ENCODE assay signal across 1 cellular context in genomic region chr5:122774861-122775712, GRCh38.
TF ChIP-seq lines count a peak whose summit lies in the region.

A gene with protein sequence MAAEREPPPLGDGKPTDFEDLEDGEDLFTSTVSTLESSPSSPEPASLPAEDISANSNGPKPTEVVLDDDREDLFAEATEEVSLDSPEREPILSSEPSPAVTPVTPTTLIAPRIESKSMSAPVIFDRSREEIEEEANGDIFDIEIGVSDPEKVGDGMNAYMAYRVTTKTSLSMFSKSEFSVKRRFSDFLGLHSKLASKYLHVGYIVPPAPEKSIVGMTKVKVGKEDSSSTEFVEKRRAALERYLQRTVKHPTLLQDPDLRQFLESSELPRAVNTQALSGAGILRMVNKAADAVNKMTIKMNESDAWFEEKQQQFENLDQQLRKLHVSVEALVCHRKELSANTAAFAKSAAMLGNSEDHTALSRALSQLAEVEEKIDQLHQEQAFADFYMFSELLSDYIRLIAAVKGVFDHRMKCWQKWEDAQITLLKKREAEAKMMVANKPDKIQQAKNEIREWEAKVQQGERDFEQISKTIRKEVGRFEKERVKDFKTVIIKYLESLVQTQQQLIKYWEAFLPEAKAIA (plus strand): TSS chr5:122775080. CDS start chr5:122775104, 24 bp downstream.

TF ChIP-seq in K562, 482 proteins besides CTCF, POLR2A, EP300 and RAD21 (continued from another document and continues in another):
- TF ChIP-seq CEBPZ (IDR thresholded peaks at IDR 0.05; ENCODE audit: borderline replicate concordance, low read depth, low read length) (no peak), TEAD1 (CRISPR knock-in tag; IDR thresholded peaks at IDR 0.05) (0 out of 4 replicates have a peak, but pooled peaks of 1 of the 2 experiments have one; percentile 40), TAF1 (IDR thresholded peaks at IDR 0.05; ENCODE audit: control insufficient read depth, extremely low read depth, insufficient read depth, low read length, severe bottlenecking) (peak; percentile 76), NKRF (IDR thresholded peaks at IDR 0.05; ENCODE audit: borderline replicate concordance) (peak; percentile 60), KAT7 (CRISPR knock-in tag; IDR thresholded peaks at IDR 0.05; ENCODE audit: borderline replicate concordance) (0 out of 2 replicates have a peak, but pooled peaks have one; percentile 82), ZBTB7A (IDR thresholded peaks at IDR 0.05; ENCODE audit: borderline replicate concordance, control insufficient read depth, low read depth, low read length) (peak; percentile 83; the same call in 1 of the 2 replicates), SETDB1 (IDR thresholded peaks at IDR 0.05; ENCODE audit: low read length) (no peak), POLR2AphosphoS2 (IDR thresholded peaks at IDR 0.05; ENCODE audit: low read length) (no peak), CCNT2 (IDR thresholded peaks at IDR 0.05; ENCODE audit: borderline replicate concordance, extremely low read depth, insufficient read length, low read depth, low read length) (peak; percentile 66), ZNF407 (IDR thresholded peaks at IDR 0.05; ENCODE audit: low read depth) (peak; percentile 81), BRF2 (IDR thresholded peaks at IDR 0.05; ENCODE audit: borderline replicate concordance, insufficient read depth, insufficient read length) (no peak), ZNF174 (CRISPR knock-in tag; IDR thresholded peaks at IDR 0.05) (no peak), ZNF134 (CRISPR knock-in tag; conservative IDR thresholded peaks at IDR 0.05) (no peak), TGIF2 (CRISPR knock-in tag; IDR thresholded peaks at IDR 0.05) (no peak), HMGN3 (IDR thresholded peaks at IDR 0.05; ENCODE audit: borderline replicate concordance, extremely low read depth, insufficient read length, low read depth, low read length) (peak; percentile 44), ZFP91 (CRISPR knock-in tag; IDR thresholded peaks at IDR 0.05) (peak; percentile 61; the same call in 1 of the 2 replicates)
- TF ChIP-seq, protein P1, sequence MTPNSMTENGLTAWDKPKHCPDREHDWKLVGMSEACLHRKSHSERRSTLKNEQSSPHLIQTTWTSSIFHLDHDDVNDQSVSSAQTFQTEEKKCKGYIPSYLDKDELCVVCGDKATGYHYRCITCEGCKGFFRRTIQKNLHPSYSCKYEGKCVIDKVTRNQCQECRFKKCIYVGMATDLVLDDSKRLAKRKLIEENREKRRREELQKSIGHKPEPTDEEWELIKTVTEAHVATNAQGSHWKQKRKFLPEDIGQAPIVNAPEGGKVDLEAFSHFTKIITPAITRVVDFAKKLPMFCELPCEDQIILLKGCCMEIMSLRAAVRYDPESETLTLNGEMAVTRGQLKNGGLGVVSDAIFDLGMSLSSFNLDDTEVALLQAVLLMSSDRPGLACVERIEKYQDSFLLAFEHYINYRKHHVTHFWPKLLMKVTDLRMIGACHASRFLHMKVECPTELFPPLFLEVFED (CRISPR knock-in tag; conservative IDR thresholded peaks at IDR 0.05): no peak
- TF ChIP-seq, protein P2, sequence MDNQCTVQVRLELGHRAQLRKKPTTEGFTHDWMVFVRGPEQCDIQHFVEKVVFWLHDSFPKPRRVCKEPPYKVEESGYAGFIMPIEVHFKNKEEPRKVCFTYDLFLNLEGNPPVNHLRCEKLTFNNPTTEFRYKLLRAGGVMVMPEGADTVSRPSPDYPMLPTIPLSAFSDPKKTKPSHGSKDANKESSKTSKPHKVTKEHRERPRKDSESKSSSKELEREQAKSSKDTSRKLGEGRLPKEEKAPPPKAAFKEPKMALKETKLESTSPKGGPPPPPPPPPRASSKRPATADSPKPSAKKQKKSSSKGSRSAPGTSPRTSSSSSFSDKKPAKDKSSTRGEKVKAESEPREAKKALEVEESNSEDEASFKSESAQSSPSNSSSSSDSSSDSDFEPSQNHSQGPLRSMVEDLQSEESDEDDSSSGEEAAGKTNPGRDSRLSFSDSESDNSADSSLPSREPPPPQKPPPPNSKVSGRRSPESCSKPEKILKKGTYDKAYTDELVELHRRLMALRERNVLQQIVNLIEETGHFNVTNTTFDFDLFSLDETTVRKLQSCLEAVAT (IDR thresholded peaks at IDR 0.05): peak in 1 of 2 experiments; percentile 20; a peak in 1 of 4 replicates
- TF ChIP-seq, protein P3, sequence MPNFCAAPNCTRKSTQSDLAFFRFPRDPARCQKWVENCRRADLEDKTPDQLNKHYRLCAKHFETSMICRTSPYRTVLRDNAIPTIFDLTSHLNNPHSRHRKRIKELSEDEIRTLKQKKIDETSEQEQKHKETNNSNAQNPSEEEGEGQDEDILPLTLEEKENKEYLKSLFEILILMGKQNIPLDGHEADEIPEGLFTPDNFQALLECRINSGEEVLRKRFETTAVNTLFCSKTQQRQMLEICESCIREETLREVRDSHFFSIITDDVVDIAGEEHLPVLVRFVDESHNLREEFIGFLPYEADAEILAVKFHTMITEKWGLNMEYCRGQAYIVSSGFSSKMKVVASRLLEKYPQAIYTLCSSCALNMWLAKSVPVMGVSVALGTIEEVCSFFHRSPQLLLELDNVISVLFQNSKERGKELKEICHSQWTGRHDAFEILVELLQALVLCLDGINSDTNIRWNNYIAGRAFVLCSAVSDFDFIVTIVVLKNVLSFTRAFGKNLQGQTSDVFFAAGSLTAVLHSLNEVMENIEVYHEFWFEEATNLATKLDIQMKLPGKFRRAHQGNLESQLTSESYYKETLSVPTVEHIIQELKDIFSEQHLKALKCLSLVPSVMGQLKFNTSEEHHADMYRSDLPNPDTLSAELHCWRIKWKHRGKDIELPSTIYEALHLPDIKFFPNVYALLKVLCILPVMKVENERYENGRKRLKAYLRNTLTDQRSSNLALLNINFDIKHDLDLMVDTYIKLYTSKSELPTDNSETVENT (CRISPR knock-in tag; IDR thresholded peaks at IDR 0.05): peak; percentile 26; the same call in 1 of the 2 replicates
